ENCODE assay signal across 28 cellular contexts in genomic region chr1:178819123-178819522, GRCh38. TPM values are rescaled to one million over a fixed set of nuclear protein-coding genes. Genes with fewer than 3 reads are reported as not detected.
A peak's percentile ranks its signal among the peaks of the same experiment; 100 is the strongest.
DNase-seq lines count a peak whose midpoint lies in the region; ATAC-seq, FAIRE-seq and TF ChIP-seq lines count a peak whose summit lies in the region.
"Had no signal": no experiment of that assay in that cellular context is flagged by ENCODE, and none has a peak within 500 bp of the region (broad histone marks: within the 10 kb centered on the region; RNA-seq: fewer than 3 reads in every experiment).

No MANE protein-coding gene starts in this region.

- DNase-seq in NCI-H2227 (lab: John Stamatoyannopoulos, UW; ENCODE audit: unreplicated experiment) (peak; percentile 6), NCI-H2227 treated with DMSO at 0.1 percent for 48 hours (lab: John Stamatoyannopoulos, UW) (no peak), MG63 (peak; percentile 9), fibroblast of villous mesenchyme (ENCODE audit: low read depth) (peak; percentile 3), occipital lobe (lab: John Stamatoyannopoulos, UW) (no peak), posterior cingulate gyrus (no peak), frontal cortex (ENCODE audit: low spot score in 2 of 2) (no peak)
- DNase-seq: activated CD4-positive, alpha-beta T cell treated with anti-CD3 and anti-CD28 coated beads, Interleukin-2, amount 50 U/mL, for 4 hours; activated CD8-positive, alpha-beta memory T cell treated with anti-CD3 and anti-CD28 coated beads, Interleukin-2, amount 50 U/mL, for 4 hours; AML-193; aorta; CD8-positive, alpha-beta T cell; central memory CD4-positive, alpha-beta T cell; DMS153; GF-D8; H7; NCI-H1694; stimulated activated CD8-positive, alpha-beta memory T cell treated with anti-CD3 and anti-CD28 coated beads, Interleukin-4, amount 100 ng/mL, for 48 hours; T1000; transverse colon had no signal

- H3K4me3 ChIP-seq in MG63 (no peak overlapping the region), fibroblast of villous mesenchyme (ENCODE audit: low read depth, low read length) (no peak overlapping the region)
- H3K4me3 ChIP-seq: transverse colon had no signal

- no peak for ATAC-seq in stimulated activated memory B cell treated with anti-CD40 and anti-IgM and Interleukin-4, amounts not matched to agents 10 μg/mL and 1 μg/mL and 100 μg/mL, for 72 hours
- ATAC-seq: CD8-positive, alpha-beta T cell had no signal

- peaks cover 74% of the 10 kb centered on the region for H3K4me1 Mint-ChIP-seq in stimulated activated memory B cell treated with anti-CD40 and anti-IgM and Interleukin-4, amounts not matched to agents 10 μg/mL and 1 μg/mL and 100 μg/mL, for 72 hours

- no peaks in the 10 kb centered on the region for H3K27me3 ChIP-seq in MG63
- H3K27me3 ChIP-seq: transverse colon had no signal

- H3K36me3 ChIP-seq in MG63: peaks cover 77% of the 10 kb centered on the region

- no peak for TF ChIP-seq CTCF in fibroblast of villous mesenchyme (IDR thresholded peaks at IDR 0.05; ENCODE audit: insufficient read depth, low read depth, low read length)

- H3K9me3 Mint-ChIP-seq in stimulated activated memory B cell treated with anti-CD40 and anti-IgM and Interleukin-4, amounts not matched to agents 10 μg/mL and 1 μg/mL and 100 μg/mL, for 72 hours: peaks cover 3% of the 10 kb centered on the region
- H3K9me3 Mint-ChIP-seq: activated T-helper 2 cell treated with anti-CD3 and anti-CD28 coated beads, Interferon-gamma antibody, Interleukin-2, Interleukin-4, amounts not matched to agents 10 μg/mL and 5 μg/mL and 100 μg/mL, durations not matched to agents 14 hours and 24 hours and 36 hours; CD8-positive, alpha-beta T cell; dendritic cell treated with granulocyte-macrophage colony-stimulating factor and Interleukin-4, amounts not matched to agents 40 ng/mL and 50 ng/mL, for 4 days had no signal

- no peak overlapping the region for H3K4me3 Mint-ChIP-seq in stimulated activated memory B cell treated with anti-CD40 and anti-IgM and Interleukin-4, amounts not matched to agents 10 μg/mL and 1 μg/mL and 100 μg/mL, for 72 hours
- H3K4me3 Mint-ChIP-seq: activated naive CD8-positive, alpha-beta T cell; CD8-positive, alpha-beta T cell; dendritic cell treated with granulocyte-macrophage colony-stimulating factor and Interleukin-4, amounts not matched to agents 40 ng/mL and 50 ng/mL, for 4 days had no signal

- H3K9me3 ChIP-seq in MG63: no peaks in the 10 kb centered on the region
- H3K9me3 ChIP-seq: transverse colon had no signal

- H3K27me3 Mint-ChIP-seq in stimulated activated memory B cell treated with anti-CD40 and anti-IgM and Interleukin-4, amounts not matched to agents 10 μg/mL and 1 μg/mL and 100 μg/mL, for 72 hours: no peaks in the 10 kb centered on the region
- H3K27me3 Mint-ChIP-seq: activated naive CD8-positive, alpha-beta T cell; dendritic cell treated with granulocyte-macrophage colony-stimulating factor and Interleukin-4, amounts not matched to agents 40 ng/mL and 50 ng/mL, for 4 days had no signal

- no peak for FAIRE-seq in frontal cortex (lab: Jason Lieb, UNC)
- FAIRE-seq: endometrium, GM18507 had no signal

- H3K36me3 Mint-ChIP-seq in stimulated activated memory B cell treated with anti-CD40 and anti-IgM and Interleukin-4, amounts not matched to agents 10 μg/mL and 1 μg/mL and 100 μg/mL, for 72 hours: peaks cover 60% of the 10 kb centered on the region

- peak overlapping the region; percentile 67 for H3K27ac Mint-ChIP-seq in stimulated activated memory B cell treated with anti-CD40 and anti-IgM and Interleukin-4, amounts not matched to agents 10 μg/mL and 1 μg/mL and 100 μg/mL, for 72 hours
- H3K27ac Mint-ChIP-seq: activated naive CD8-positive, alpha-beta T cell; activated T-helper 2 cell treated with anti-CD3 and anti-CD28 coated beads, Interferon-gamma antibody, Interleukin-2, Interleukin-4, amounts not matched to agents 10 μg/mL and 5 μg/mL and 100 μg/mL, durations not matched to agents 14 hours and 24 hours and 36 hours; CD8-positive, alpha-beta T cell; dendritic cell treated with granulocyte-macrophage colony-stimulating factor and Interleukin-4, amounts not matched to agents 40 ng/mL and 50 ng/mL, for 4 days had no signal

- intact Hi-C loops in posterior cingulate gyrus (cut with DNase I): no loop called here

RNA-seq across cellular contexts. Expression of gene ANGPTL1, which starts 51.8 kb away (rescaled TPM):
- 0.46 TPM in 1 of 2 replicates, not detected in the other for total RNA-seq in MG63 (2014; rRNA removed; shearing (Covaris generic); ENCODE audit: low replicate concordance)
- total RNA-seq in fibroblast of villous mesenchyme (2.6 and 4.3 TPM in 2 replicates), occipital lobe (2.7 TPM), frontal cortex (2.0 TPM)
- total RNA-seq: A172; activated T-helper 2 cell treated with anti-CD3 and anti-CD28 coated beads, Interferon-gamma antibody, Interleukin-2, Interleukin-4, amounts not matched to agents 10 μg/mL and 5 μg/mL and 100 μg/mL, durations not matched to agents 14 hours and 24 hours and 36 hours; CD8-positive, alpha-beta T cell; glomerular endothelial cell; H7 had no signal

Comparison
In these comparisons a context has a peak if more than half of its experiments do, and no peak if none do; other contexts are left out.
1. DNase-seq: peak in NCI-H2227 (single experiment), MG63 (single experiment) and fibroblast of villous mesenchyme (single experiment); none in NCI-H2227 treated with DMSO at 0.1 percent for 48 hours (single experiment), occipital lobe (single experiment), posterior cingulate gyrus (0 of 10) and frontal cortex (0 of 2).